ENCODE assay signal across 24 cellular contexts in the genomic region with DNA sequence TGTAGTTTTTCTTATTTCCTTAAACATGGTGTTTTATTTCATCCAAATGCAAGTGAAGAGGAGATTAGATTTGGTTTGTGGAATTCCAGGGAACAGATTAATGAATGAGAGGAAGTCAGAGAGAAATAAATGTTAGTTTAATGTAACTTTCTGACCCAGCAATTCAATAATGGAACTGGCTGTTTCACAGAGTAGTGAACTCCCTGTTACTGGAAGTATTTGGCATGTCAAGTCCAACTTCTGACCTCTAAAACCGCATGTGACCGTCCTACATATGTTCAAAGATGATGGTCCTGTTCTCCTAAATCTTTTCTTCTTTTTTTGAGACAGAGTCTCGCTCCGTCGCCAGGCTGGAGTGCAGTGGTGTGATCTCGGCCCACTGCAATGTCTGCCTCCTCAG.
"Had no signal": no experiment of that assay in that cellular context is flagged by ENCODE, and none has a peak within 500 bp of the region (broad histone marks: within the 10 kb centered on the region; RNA-seq: fewer than 3 reads in every experiment).

No MANE protein-coding gene starts in this region.

- H3K9me3 ChIP-seq: SJSA1 had no signal

- DNase-seq: Karpas-422, KG1, MG63, NCI-H1092, NCI-H1105 treated with DMSO at 0.1 percent for 48 hours, NCI-H1417 treated with DMSO at 0.1 percent for 48 hours, NCI-H187, NCI-H2029, NCI-H2081 treated with DMSO at 0.1 percent for 48 hours, NCI-H2171, NCI-H226, NCI-H446, NCI-H510A, NCI-H524 treated with DMSO at 0.1 percent for 48 hours, NCI-H69, NCI-H774, Right ventricle myocardium superior, RPMI8226, SIG-M5 had no signal

- FAIRE-seq: HTR-8/SVneo, RCC 7860 had no signal

- H3K36me3 ChIP-seq: MG63, SJSA1 had no signal

- H3K27ac ChIP-seq: HL-60, SJSA1, SK-N-MC had no signal

- H3K4me3 ChIP-seq: MG63, SJSA1, SK-N-MC had no signal

- H3K27me3 ChIP-seq: MG63, SJSA1 had no signal
